ENCODE assay signal across 22 cellular contexts in genomic region chr2:144780983-144781382, GRCh38.
A peak's percentile ranks its signal among the peaks of the same experiment; 100 is the strongest.
DNase-seq lines count a peak whose midpoint lies in the region; ATAC-seq, FAIRE-seq and TF ChIP-seq lines count a peak whose summit lies in the region.
"Had no signal": no experiment of that assay in that cellular context is flagged by ENCODE, and none has a peak within 500 bp of the region (broad histone marks: within the 10 kb centered on the region; RNA-seq: fewer than 3 reads in every experiment).

No MANE protein-coding gene starts in this region.

- H3K4me1 ChIP-seq in K562 (replicated peaks in 1 of 2; ENCODE audit: control insufficient read depth in 2 of 2, insufficient read depth in 2 of 2, low read length in 2 of 2) (no peaks in the 10 kb centered on the region), neural progenitor cell (no peaks in the 10 kb centered on the region)
- H3K4me1 ChIP-seq: prostate gland, suprapubic skin had no signal

- H3K27ac Mint-ChIP-seq in neural progenitor cell, result no peak overlapping the region
- H3K27ac Mint-ChIP-seq: memory B cell had no signal

- no peaks in the 10 kb centered on the region for H3K9me1 ChIP-seq in K562 (ENCODE audit: control insufficient read depth, insufficient read depth, low read length)

- no peak overlapping the region for H3K27ac ChIP-seq in K562 (ENCODE audit: extremely low read depth, low read depth, low read length)
- H3K27ac ChIP-seq in neural progenitor cell, result no peak overlapping the region
- H3K27ac ChIP-seq: prostate gland, suprapubic skin had no signal

- no peak overlapping the region for H3K9ac ChIP-seq in K562 (ENCODE audit: insufficient read depth in 1 of 2, low read depth in 2 of 2, low read length in 2 of 2)
- no peak overlapping the region for H3K9ac ChIP-seq in neural progenitor cell

- no peak for TF ChIP-seq POLR2A in K562 (conservative IDR thresholded peaks at IDR 0.05)

- intact Hi-C loops in K562 (cut with micrococcal nuclease), result no loop called here

- in situ Hi-C loops in K562 (cut with MboI), result no loop called here

- H3F3A ChIP-seq in neural progenitor cell (ENCODE audit: low read depth), result no peaks in the 10 kb centered on the region

- H3K4me1 Mint-ChIP-seq in neural progenitor cell, result no peaks in the 10 kb centered on the region
- H3K4me1 Mint-ChIP-seq: memory B cell had no signal

- no peaks in the 10 kb centered on the region for H3K36me3 Mint-ChIP-seq in neural progenitor cell
- H3K36me3 Mint-ChIP-seq: memory B cell had no signal

- H3K27me3 ChIP-seq in K562 (ENCODE audit: control insufficient read depth in 2 of 2, insufficient read depth in 2 of 2, low read length in 2 of 2) (no peaks in the 10 kb centered on the region), neural progenitor cell (no peaks in the 10 kb centered on the region)
- H3K27me3 ChIP-seq: suprapubic skin had no signal

- CTCF ChIA-PET in K562 (lab: Yijun Ruan, JAX; ENCODE audit: low intra/inter-chr PET ratio), result no interaction called here

- H3K9me3 ChIP-seq in K562 (replicated peaks; ENCODE audit: control insufficient read depth, insufficient read depth, low read depth, low read length), result no peaks in the 10 kb centered on the region
- H3K9me3 ChIP-seq in neural progenitor cell (ENCODE audit: low read depth), result no peaks in the 10 kb centered on the region
- H3K9me3 ChIP-seq: prostate gland, suprapubic skin had no signal

- no peak for TF ChIP-seq CTCF in K562 (IDR thresholded peaks at IDR 0.05 in 2 of 3, conservative IDR thresholded peaks at IDR 0.05 in 1 of 3; ENCODE audit: insufficient read depth in 2 of 3, low read depth in 1 of 3, low read length in 3 of 3)
- peak; percentile 16 for TF ChIP-seq CTCF in retinal pigment epithelial cell (conservative IDR thresholded peaks at IDR 0.05; ENCODE audit: low read depth, low read length)
- no peak for TF ChIP-seq CTCF in neural progenitor cell (IDR thresholded peaks at IDR 0.05)

- H3K4me3 ChIP-seq in K562, result no peak overlapping the region
- H3K4me3 ChIP-seq in retinal pigment epithelial cell (ENCODE audit: low read length), result no peak overlapping the region
- no peak overlapping the region for H3K4me3 ChIP-seq in neural progenitor cell
- H3K4me3 ChIP-seq: prostate gland, suprapubic skin had no signal

- no peaks in the 10 kb centered on the region for H3K9me3 Mint-ChIP-seq in neural progenitor cell
- H3K9me3 Mint-ChIP-seq: memory B cell had no signal

- no peak for FAIRE-seq in K562 (lab: Jason Lieb, UNC)
- FAIRE-seq: GM18507, keratinocyte had no signal

- no peaks in the 10 kb centered on the region for H3K79me2 ChIP-seq in K562 (ENCODE audit: control insufficient read depth, insufficient read depth, low read length)
- H3K79me2 ChIP-seq in neural progenitor cell (ENCODE audit: low read depth), result no peaks in the 10 kb centered on the region

- BruUV-seq in K562 (replicated peaks; lab: Mats Ljungman, UMichigan), result no TSS peak

- H3K27me3 Mint-ChIP-seq in neural progenitor cell (ENCODE audit: insufficient read depth, low read depth), result no peaks in the 10 kb centered on the region
- H3K27me3 Mint-ChIP-seq: memory B cell had no signal

- peak; percentile 58; the same call in 1 of the 3 replicates for ATAC-seq in K562
- ATAC-seq in HG02571 (IDR thresholded peaks at IDR 0.05; ENCODE audit: unreplicated experiment), result no peak

- DNase-seq in NCI-H1436 (lab: John Stamatoyannopoulos, UW) (peak; percentile 33), NCI-H1436 treated with DMSO at 0.1 percent for 48 hours (lab: John Stamatoyannopoulos, UW) (no peak), NCI-H1105 (lab: John Stamatoyannopoulos, UW) (peak; percentile 13), K562 (ENCODE audit: extremely low read depth in 1 of 4, low spot score in 3 of 4) (peak in 2 of 4 experiments; percentile 14 to 24), retinal pigment epithelial cell (ENCODE audit: low read depth) (no peak), neural progenitor cell (ENCODE audit: low spot score) (no peak), NCI-H2196 (lab: John Stamatoyannopoulos, UW; ENCODE audit: unreplicated experiment) (no peak)
- DNase-seq: 8988T; activated CD4-positive, alpha-beta T cell treated with anti-CD3 and anti-CD28 coated beads, Interleukin-2, amount 50 U/mL, for 1 hour; C1 segment of cervical spinal cord; cerebellar nuclear complex; effector CD8-positive, alpha-beta T cell; H7; hypothalamus; IMR-90; NCI-H2029 had no signal

- H2AFZ ChIP-seq in K562 (ENCODE audit: low read depth, low read length) (no peak overlapping the region), neural progenitor cell (replicated peaks) (no peak overlapping the region)

- no peak overlapping the region for H3K4me2 ChIP-seq in K562 (ENCODE audit: insufficient read depth, low read length)
- no peak overlapping the region for H3K4me2 ChIP-seq in neural progenitor cell

- no peak for TF ChIP-seq EP300 in K562 (IDR thresholded peaks at IDR 0.05; ENCODE audit: low read length)

- WGBS in K562 (ENCODE audit: insufficient coverage, low coverage, missing lambda C conversion rate), result 58% methylated on average over 3 of the region's 3 CpGs

- H4K20me1 ChIP-seq in K562 (replicated peaks; ENCODE audit: control insufficient read depth, insufficient read depth, low read length), result no peaks in the 10 kb centered on the region
- H4K20me1 ChIP-seq in neural progenitor cell (ENCODE audit: low read depth), result no peaks in the 10 kb centered on the region

- H3K4me3 Mint-ChIP-seq in neural progenitor cell, result no peak overlapping the region
- H3K4me3 Mint-ChIP-seq: memory B cell had no signal

- TF ChIP-seq RAD21 in K562 (CRISPR knock-in tag; conservative IDR thresholded peaks at IDR 0.05 in 1 of 2, IDR thresholded peaks at IDR 0.05 in 1 of 2), result peak in 1 of 2 experiments; percentile 10; a peak in 1 of 4 replicates

- POLR2A ChIA-PET in K562 (lab: Yijun Ruan, JAX), result no interaction called here

- H3K36me3 ChIP-seq in K562 (ENCODE audit: control insufficient read depth, insufficient read depth, low read length) (no peaks in the 10 kb centered on the region), neural progenitor cell (no peaks in the 10 kb centered on the region)
- H3K36me3 ChIP-seq: prostate gland, suprapubic skin had no signal

TF ChIP-seq in K562, 482 proteins besides CTCF, POLR2A, EP300 and RAD21 (continues in another document):
- no peak for TF ChIP-seq SP2 (IDR thresholded peaks at IDR 0.05; ENCODE audit: extremely low read depth, low read depth, low read length, poor library complexity, severe bottlenecking)
- no peak for TF ChIP-seq NCOA2 (IDR thresholded peaks at IDR 0.05; ENCODE audit: partially characterized antibody in 2 of 2)
- TF ChIP-seq CEBPG (CRISPR knock-in tag; IDR thresholded peaks at IDR 0.05), result peak; percentile 61; the same call in 1 of the 2 replicates
- peak in 1 of 2 experiments; percentile 79; a peak in 2 of 4 replicates for TF ChIP-seq CEBPG (tag; conservative IDR thresholded peaks at IDR 0.05 in 1 of 2, IDR thresholded peaks at IDR 0.05 in 1 of 2)
- no peak for TF ChIP-seq VEZF1 (CRISPR knock-in tag; IDR thresholded peaks at IDR 0.05)
- no peak for TF ChIP-seq CTCFL (IDR thresholded peaks at IDR 0.05; ENCODE audit: borderline replicate concordance, insufficient read depth, low read depth, low read length, poor library complexity, severe bottlenecking)
- TF ChIP-seq SOX6 (IDR thresholded peaks at IDR 0.05), result peak; percentile 27; the same call in 1 of the 2 replicates
- no peak for TF ChIP-seq MXI1 (IDR thresholded peaks at IDR 0.05; ENCODE audit: low read depth, low read length)

Comparison
In these comparisons a context has a peak if more than half of its experiments do, and no peak if none do; other contexts are left out.
1. DNase-seq: peak in NCI-H1436 (single experiment) and NCI-H1105 (single experiment); none in NCI-H1436 treated with DMSO at 0.1 percent for 48 hours (single experiment), retinal pigment epithelial cell (single experiment), neural progenitor cell (single experiment) and NCI-H2196 (single experiment).